ENCODE assay signal across 1 cellular context in genomic region chr2:165056585-165056984, GRCh38.
TF ChIP-seq lines count a peak whose summit lies in the region.

No MANE protein-coding gene starts in this region.

TF ChIP-seq in HepG2, 621 proteins besides CTCF, POLR2A, EP300 and RAD21 (continued from another document):
- TF ChIP-seq PRDM4 (CRISPR knock-in tag; IDR thresholded peaks at IDR 0.05; ENCODE audit: borderline replicate concordance): no peak
- no peak for TF ChIP-seq CC2D1A (CRISPR knock-in tag; IDR thresholded peaks at IDR 0.05)
- TF ChIP-seq ZNF652 (CRISPR knock-in tag; IDR thresholded peaks at IDR 0.05; ENCODE audit: borderline replicate concordance, low read depth): no peak
- TF ChIP-seq ZNF564 (CRISPR knock-in tag; IDR thresholded peaks at IDR 0.05): no peak
- no peak for TF ChIP-seq HMGXB4 (CRISPR knock-in tag; IDR thresholded peaks at IDR 0.05; ENCODE audit: borderline replicate concordance in 1 of 2, low read depth in 1 of 2)
- no peak for TF ChIP-seq HDAC1 (CRISPR knock-in tag; IDR thresholded peaks at IDR 0.05)
- no peak for TF ChIP-seq MAFK (conservative IDR thresholded peaks at IDR 0.05 in 1 of 2, IDR thresholded peaks at IDR 0.05 in 1 of 2; ENCODE audit: low read length in 2 of 2)
- TF ChIP-seq HOXA7 (CRISPR knock-in tag; IDR thresholded peaks at IDR 0.05): no peak
- no peak for TF ChIP-seq ZNF788 (CRISPR knock-in tag; IDR thresholded peaks at IDR 0.05; ENCODE audit: borderline replicate concordance)
- no peak for TF ChIP-seq RERE (CRISPR knock-in tag; IDR thresholded peaks at IDR 0.05; ENCODE audit: low read depth)
- TF ChIP-seq MATR3 (CRISPR knock-in tag; IDR thresholded peaks at IDR 0.05): no peak
- TF ChIP-seq DMTF1 (CRISPR knock-in tag; IDR thresholded peaks at IDR 0.05): no peak
TF ChIP-seq in HepG2: peak in this region for 0.
